Comparison of ENCODE assay signal across 1 cellular context in genomic region chr15:98873441-98874218, GRCh38.
TF ChIP-seq lines count a peak whose summit lies in the region.

No MANE protein-coding gene starts in this region.

TF ChIP-seq in A549, 52 proteins besides CTCF, POLR2A, EP300 and RAD21 (continued from another document):
- no peak for TF ChIP-seq REST (IDR thresholded peaks at IDR 0.05)
- TF ChIP-seq HOXB5 (CRISPR knock-in tag; IDR thresholded peaks at IDR 0.05), result no peak
- peak; percentile 83 for TF ChIP-seq FOXS1 (CRISPR knock-in tag; IDR thresholded peaks at IDR 0.05)
- TF ChIP-seq ZFP36 (IDR thresholded peaks at IDR 0.05; ENCODE audit: borderline replicate concordance, partially characterized antibody), result no peak
- no peak for TF ChIP-seq NPAS2 (CRISPR knock-in tag; IDR thresholded peaks at IDR 0.05; ENCODE audit: borderline replicate concordance)
- no peak for TF ChIP-seq ELK1 (IDR thresholded peaks at IDR 0.05; ENCODE audit: low read depth, low read length)
- TF ChIP-seq E2F6 (IDR thresholded peaks at IDR 0.05; ENCODE audit: borderline replicate concordance, low read depth), result peak; percentile 71
- TF ChIP-seq EHF (CRISPR knock-in tag; IDR thresholded peaks at IDR 0.05), result peak; percentile 44; the same call in 1 of the 2 replicates
- peak; percentile 60; the same call in 1 of the 2 replicates for TF ChIP-seq HOXB13 (CRISPR knock-in tag; IDR thresholded peaks at IDR 0.05; ENCODE audit: low read depth)
- TF ChIP-seq HMGXB4 (CRISPR knock-in tag; IDR thresholded peaks at IDR 0.05; ENCODE audit: borderline replicate concordance), result 0 out of 2 replicates have a peak, but pooled peaks have one; percentile 63
- no peak; the same call in 1 of the 2 replicates for TF ChIP-seq BHLHE40 (IDR thresholded peaks at IDR 0.05; ENCODE audit: low read depth, low read length)
- no peak for TF ChIP-seq CHD4 (IDR thresholded peaks at IDR 0.05; ENCODE audit: borderline replicate concordance)
